Comparison of ENCODE assay signal across 16 cellular contexts in genomic region chr6:17477356-17477755, GRCh38.
DNase-seq lines count a peak whose midpoint lies in the region; ATAC-seq and TF ChIP-seq lines count a peak whose summit lies in the region.
"Had no signal": no experiment of that assay in that cellular context is flagged by ENCODE, and none has a peak within 500 bp of the region (broad histone marks: within the 10 kb centered on the region; RNA-seq: fewer than 3 reads in every experiment).

No MANE protein-coding gene starts in this region.

- H2AFZ ChIP-seq in neural progenitor cell (replicated peaks), result no peak overlapping the region
- H2AFZ ChIP-seq: GM23248 had no signal

- H3F3A ChIP-seq in neural progenitor cell (ENCODE audit: low read depth), result peaks cover 29% of the 10 kb centered on the region

- TF ChIP-seq EP300 in sigmoid colon (IDR thresholded peaks at IDR 0.05), result no peak

- POLR2A ChIA-PET in naive thymus-derived CD8-positive, alpha-beta T cell (lab: Charles Lee), result no interaction called here

- no peaks in the 10 kb centered on the region for H3K79me2 ChIP-seq in neural progenitor cell (ENCODE audit: low read depth)

- no peak overlapping the region for H3K4me3 Mint-ChIP-seq in neural progenitor cell
- H3K4me3 Mint-ChIP-seq in stimulated activated naive B cell treated with anti-CD40 and anti-IgM and Interleukin-4, amounts not matched to agents 10 μg/mL and 1 μg/mL and 100 μg/mL, for 72 hours, result no peak overlapping the region
- H3K4me3 Mint-ChIP-seq in effector memory CD8-positive, alpha-beta T cell, result no peak overlapping the region
- H3K4me3 Mint-ChIP-seq in naive thymus-derived CD8-positive, alpha-beta T cell, result no peak overlapping the region
- H3K4me3 Mint-ChIP-seq: B cell; CD4-positive, CD25-positive, alpha-beta regulatory T cell; CD8-positive, alpha-beta memory T cell had no signal

- H3K4me1 ChIP-seq in right atrium auricular region, result peaks cover 0 to 9% of the 10 kb centered on the region in 2 donors
- H3K4me1 ChIP-seq in neural progenitor cell, result peaks cover 33% of the 10 kb centered on the region
- H3K4me1 ChIP-seq in sigmoid colon, result peaks cover 0 to 65% (median 52%) of the 10 kb centered on the region in 4 donors
- H3K4me1 ChIP-seq: HAP-1 had no signal

- H4K20me1 ChIP-seq in neural progenitor cell (ENCODE audit: low read depth), result no peaks in the 10 kb centered on the region
- H4K20me1 ChIP-seq: BLaER1 treated with 17β-estradiol and CSF1 and Interleukin-3, amounts not matched to agents 10 nM and 100 nM had no signal

- H3K9me3 ChIP-seq in right atrium auricular region (no peaks in the 10 kb centered on the region), neural progenitor cell (ENCODE audit: low read depth) (no peaks in the 10 kb centered on the region), sigmoid colon (no peaks in the 10 kb centered on the region)
- H3K9me3 ChIP-seq: HAP-1 had no signal

- H3K9ac ChIP-seq in neural progenitor cell, result no peak overlapping the region
- H3K9ac ChIP-seq: BLaER1 treated with 17β-estradiol and CSF1 and Interleukin-3, amounts not matched to agents 10 nM and 100 nM; GM23248 had no signal

- H3K27me3 ChIP-seq in right atrium auricular region (no peaks in the 10 kb centered on the region), neural progenitor cell (no peaks in the 10 kb centered on the region), sigmoid colon (no peaks in the 10 kb centered on the region)
- H3K27me3 ChIP-seq: BLaER1 treated with 17β-estradiol and CSF1 and Interleukin-3, amounts not matched to agents 10 nM and 100 nM had no signal

- ATAC-seq in Right ventricle myocardium superior (ENCODE audit: poor library complexity), result no peak
- ATAC-seq in stimulated activated naive B cell treated with anti-CD40 and anti-IgM and Interleukin-4, amounts not matched to agents 10 μg/mL and 1 μg/mL and 100 μg/mL, for 72 hours (replicated peaks), result no peak
- no peak for ATAC-seq in effector memory CD8-positive, alpha-beta T cell (replicated peaks)
- no peak for ATAC-seq in naive thymus-derived CD8-positive, alpha-beta T cell

- H3K27ac Mint-ChIP-seq in neural progenitor cell, result no peak overlapping the region
- H3K27ac Mint-ChIP-seq in stimulated activated naive B cell treated with anti-CD40 and anti-IgM and Interleukin-4, amounts not matched to agents 10 μg/mL and 1 μg/mL and 100 μg/mL, for 72 hours, result no peak overlapping the region
- no peak overlapping the region for H3K27ac Mint-ChIP-seq in effector memory CD8-positive, alpha-beta T cell
- no peak overlapping the region for H3K27ac Mint-ChIP-seq in naive thymus-derived CD8-positive, alpha-beta T cell
- H3K27ac Mint-ChIP-seq: B cell; CD4-positive, CD25-positive, alpha-beta regulatory T cell; CD8-positive, alpha-beta memory T cell had no signal

- H3K36me3 ChIP-seq in right atrium auricular region (no peaks in the 10 kb centered on the region), neural progenitor cell (no peaks in the 10 kb centered on the region), sigmoid colon (no peaks in the 10 kb centered on the region)
- H3K36me3 ChIP-seq: HAP-1 had no signal

- H3K36me3 Mint-ChIP-seq in neural progenitor cell, result peaks cover 6% of the 10 kb centered on the region
- no peaks in the 10 kb centered on the region for H3K36me3 Mint-ChIP-seq in stimulated activated naive B cell treated with anti-CD40 and anti-IgM and Interleukin-4, amounts not matched to agents 10 μg/mL and 1 μg/mL and 100 μg/mL, for 72 hours
- no peaks in the 10 kb centered on the region for H3K36me3 Mint-ChIP-seq in effector memory CD8-positive, alpha-beta T cell (ENCODE audit: insufficient read depth)
- no peaks in the 10 kb centered on the region for H3K36me3 Mint-ChIP-seq in naive thymus-derived CD8-positive, alpha-beta T cell
- H3K36me3 Mint-ChIP-seq: CD4-positive, CD25-positive, alpha-beta regulatory T cell; CD8-positive, alpha-beta memory T cell had no signal

- peaks cover 30% of the 10 kb centered on the region for H3K4me1 Mint-ChIP-seq in neural progenitor cell
- peaks cover 0 to 3% of the 10 kb centered on the region in 2 donors for H3K4me1 Mint-ChIP-seq in stimulated activated naive B cell treated with anti-CD40 and anti-IgM and Interleukin-4, amounts not matched to agents 10 μg/mL and 1 μg/mL and 100 μg/mL, for 72 hours
- no peaks in the 10 kb centered on the region for H3K4me1 Mint-ChIP-seq in effector memory CD8-positive, alpha-beta T cell (ENCODE audit: low read depth in 2 of 2)
- H3K4me1 Mint-ChIP-seq in naive thymus-derived CD8-positive, alpha-beta T cell, result no peaks in the 10 kb centered on the region
- H3K4me1 Mint-ChIP-seq: B cell; CD4-positive, CD25-positive, alpha-beta regulatory T cell; CD8-positive, alpha-beta memory T cell had no signal

- intact Hi-C loops in Right ventricle myocardium superior (cut with DNase I) (no loop called here), sigmoid colon (cut with DNase I) (loop anchor here (10.0 kb wide), 1 partner anchor 227 kb away; the partner anchor contains the start of gene NUP153)

- H3K27ac ChIP-seq in right atrium auricular region (peak overlapping the region; percentile 26 to 62), neural progenitor cell (peak overlapping the region; percentile 58), sigmoid colon (peak overlapping the region; percentile 73 to 87 (median 84))
- H3K27ac ChIP-seq: BLaER1 treated with 17β-estradiol and CSF1 and Interleukin-3, amounts not matched to agents 10 nM and 100 nM; GM23248 had no signal

- TF ChIP-seq CTCF in right atrium auricular region (IDR thresholded peaks at IDR 0.05) (no peak), neural progenitor cell (IDR thresholded peaks at IDR 0.05) (no peak), sigmoid colon (IDR thresholded peaks at IDR 0.05) (no peak)

- 89% methylated on average over 2 of the region's 2 CpGs for WGBS in sigmoid colon, 2 donors

- no peak overlapping the region for H3K4me2 ChIP-seq in neural progenitor cell
- H3K4me2 ChIP-seq: BLaER1 treated with 17β-estradiol and CSF1 and Interleukin-3, amounts not matched to agents 10 nM and 100 nM had no signal

- TF ChIP-seq POLR2A in sigmoid colon (IDR thresholded peaks at IDR 0.05), result no peak

- H3K9me3 Mint-ChIP-seq in neural progenitor cell, result no peaks in the 10 kb centered on the region
- no peaks in the 10 kb centered on the region for H3K9me3 Mint-ChIP-seq in stimulated activated naive B cell treated with anti-CD40 and anti-IgM and Interleukin-4, amounts not matched to agents 10 μg/mL and 1 μg/mL and 100 μg/mL, for 72 hours
- H3K9me3 Mint-ChIP-seq in effector memory CD8-positive, alpha-beta T cell, result no peaks in the 10 kb centered on the region
- H3K9me3 Mint-ChIP-seq in naive thymus-derived CD8-positive, alpha-beta T cell, result no peaks in the 10 kb centered on the region
- H3K9me3 Mint-ChIP-seq: CD4-positive, CD25-positive, alpha-beta regulatory T cell; CD8-positive, alpha-beta memory T cell had no signal

- H3K27me3 Mint-ChIP-seq in neural progenitor cell (ENCODE audit: insufficient read depth, low read depth), result no peaks in the 10 kb centered on the region
- H3K27me3 Mint-ChIP-seq in stimulated activated naive B cell treated with anti-CD40 and anti-IgM and Interleukin-4, amounts not matched to agents 10 μg/mL and 1 μg/mL and 100 μg/mL, for 72 hours, result no peaks in the 10 kb centered on the region
- H3K27me3 Mint-ChIP-seq in effector memory CD8-positive, alpha-beta T cell, result peaks cover 16 to 21% of the 10 kb centered on the region in 2 donors
- peaks cover 2 to 17% (median 6%) of the 10 kb centered on the region in 5 donors for H3K27me3 Mint-ChIP-seq in naive thymus-derived CD8-positive, alpha-beta T cell

- H3K4me3 ChIP-seq in right atrium auricular region (no peak overlapping the region), neural progenitor cell (no peak overlapping the region), sigmoid colon (no peak overlapping the region)
- H3K4me3 ChIP-seq: BLaER1 treated with 17β-estradiol and CSF1 and Interleukin-3, amounts not matched to agents 10 nM and 100 nM; GM23248; HAP-1 had no signal

- DNase-seq in right atrium auricular region (ENCODE audit: low spot score) (no peak), Right ventricle myocardium superior (no peak), neural progenitor cell (ENCODE audit: low spot score) (no peak), sigmoid colon (no peak)
- DNase-seq in stimulated activated naive B cell treated with anti-CD40 and anti-IgM and Interleukin-4, amounts not matched to agents 10 μg/mL and 1 μg/mL and 100 μg/mL, for 72 hours, result no peak
- DNase-seq in effector memory CD8-positive, alpha-beta T cell, result no peak
- DNase-seq in naive thymus-derived CD8-positive, alpha-beta T cell, result no peak
- DNase-seq: CD4-positive, CD25-positive, alpha-beta regulatory T cell; CD8-positive, alpha-beta memory T cell; COR-L47; DMS 273 treated with DMSO at 0.1 percent for 48 hours; DMS53; GM23248 had no signal
